Comparison of ENCODE assay signal across 14 cellular contexts in the genomic region with DNA sequence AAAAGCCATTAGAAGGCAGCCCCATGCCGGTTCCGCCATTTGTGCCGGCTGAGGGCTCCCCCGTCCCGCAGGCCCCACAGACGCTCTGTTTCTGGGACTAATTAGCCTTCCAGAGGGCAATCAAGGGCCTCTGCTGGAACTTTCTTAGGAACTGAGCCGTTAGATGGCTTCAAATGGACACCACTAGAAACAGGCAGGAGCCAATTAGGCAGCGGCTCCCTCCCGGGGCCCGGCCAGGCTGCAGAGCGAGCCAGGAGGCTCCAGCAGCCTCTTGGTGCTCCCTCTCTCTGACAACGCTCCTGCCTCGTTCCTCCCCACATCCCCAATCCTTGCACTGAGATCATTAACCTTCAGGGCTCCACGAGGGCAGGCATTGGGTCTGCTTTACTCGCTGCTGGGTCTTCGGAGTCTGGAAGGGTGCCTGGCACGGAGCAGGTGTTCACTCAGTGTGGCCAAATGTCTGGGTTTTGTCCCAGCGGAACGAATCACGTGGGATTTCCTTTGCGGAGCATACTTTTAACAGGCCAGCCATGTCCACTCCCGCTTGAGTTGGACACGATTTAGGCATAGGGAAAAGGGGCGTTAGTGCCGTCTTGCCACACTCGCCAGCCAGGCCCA.
DNase-seq lines count a peak whose midpoint lies in the region; ATAC-seq and TF ChIP-seq lines count a peak whose summit lies in the region.
"Had no signal": no experiment of that assay in that cellular context is flagged by ENCODE, and none has a peak within 500 bp of the region (broad histone marks: within the 10 kb centered on the region; RNA-seq: fewer than 3 reads in every experiment).

No MANE protein-coding gene starts in this region.

- H3K27me3 ChIP-seq in adrenal gland (no peaks in the 10 kb centered on the region), suprapubic skin (no peaks in the 10 kb centered on the region)

- ATAC-seq in left lobe of liver = no peak
- ATAC-seq: foreskin keratinocyte; natural killer cell treated with Interleukin-12 subunit alpha and Interleukin-12 subunit beta and Interleukin-15 and Interleukin-18, amount 100 ng/mL, for 72 hours had no signal

- in situ Hi-C loops in G401 (cut with HindIII; ENCODE audit: low sequenced_read_pairs) = no loop called here

- TF ChIP-seq EP300 in suprapubic skin (IDR thresholded peaks at IDR 0.05) = no peak

- H3K4me3 ChIP-seq in adrenal gland (no peak overlapping the region), suprapubic skin (no peak overlapping the region)

- H3K27ac ChIP-seq in adrenal gland (peak overlapping the region in 4 of 5 donors; percentile 39 to 94 (median 74)), suprapubic skin (peak overlapping the region; percentile 56)
- H3K27ac ChIP-seq: C4-2B, foreskin keratinocyte had no signal

- H3K36me3 ChIP-seq in adrenal gland (replicated peaks in 1 of 2) (no peaks in the 10 kb centered on the region), suprapubic skin (no peaks in the 10 kb centered on the region)

- H3K9me3 ChIP-seq in adrenal gland (replicated peaks in 1 of 3) (no peaks in the 10 kb centered on the region), suprapubic skin (no peaks in the 10 kb centered on the region)

- intact Hi-C loops in adrenal gland (cut with DNase I) = loop anchor here in 1 of 2 donors (5.0 kb wide), 1 partner anchor 47 kb away; no protein-coding TSS in a partner anchor

- H3K4me1 ChIP-seq in adrenal gland (replicated peaks in 1 of 2) (peaks cover 16 to 28% of the 10 kb centered on the region in 2 donors), suprapubic skin (peaks cover 32% of the 10 kb centered on the region)

- DNase-seq in G401 (ENCODE audit: low spot score) (peak; percentile 69), adrenal gland (no peak), left lobe of liver (ENCODE audit: low spot score) (peak; percentile 45), suprapubic skin (ENCODE audit: low spot score in 2 of 2) (peak in 1 of 2 donors; percentile 44), ureter (ENCODE audit: low spot score) (no peak), NCI-H2081 treated with DMSO at 0.1 percent for 48 hours (lab: John Stamatoyannopoulos, UW) (no peak), NCI-H146 (lab: John Stamatoyannopoulos, UW) (no peak)
- DNase-seq: activated CD4-positive, alpha-beta T cell treated with anti-CD3 and anti-CD28 coated beads, Interleukin-2, amount 10 ng/mL, durations not matched to agents 7 days and 5 days; activated naive CD8-positive, alpha-beta T cell treated with anti-CD3 and anti-CD28 coated beads for 36 hours; activated T-cell treated with anti-CD3 and anti-CD28 coated beads, Interleukin-2, amount 50 U/mL, for 1 hour; foreskin keratinocyte; NCI-H774 had no signal

- TF ChIP-seq POLR2A in adrenal gland (IDR thresholded peaks at IDR 0.05) (no peak), suprapubic skin (IDR thresholded peaks at IDR 0.05) (no peak)

- 91 to 98% (median 96%) methylated on average over 8 to 26 of the region's 26 CpGs for WGBS in adrenal gland, 4 donors
- whole genome bisulfite sequencing in suprapubic skin = 91% methylated on average over 17 of the region's 26 CpGs

- no peak for TF ChIP-seq CTCF in adrenal gland (IDR thresholded peaks at IDR 0.05)
- no peak for TF ChIP-seq CTCF in suprapubic skin (IDR thresholded peaks at IDR 0.05)

Comparison
In these comparisons a context has a peak if more than half of its experiments do, and no peak if none do; other contexts are left out.
1. DNase-seq: peak in G401 (single experiment) and left lobe of liver (single experiment); none in adrenal gland (0 of 7), ureter (single experiment), NCI-H2081 treated with DMSO at 0.1 percent for 48 hours (single experiment) and NCI-H146 (single experiment).